ENCODE assay signal across 14 cellular contexts in the genomic region with DNA sequence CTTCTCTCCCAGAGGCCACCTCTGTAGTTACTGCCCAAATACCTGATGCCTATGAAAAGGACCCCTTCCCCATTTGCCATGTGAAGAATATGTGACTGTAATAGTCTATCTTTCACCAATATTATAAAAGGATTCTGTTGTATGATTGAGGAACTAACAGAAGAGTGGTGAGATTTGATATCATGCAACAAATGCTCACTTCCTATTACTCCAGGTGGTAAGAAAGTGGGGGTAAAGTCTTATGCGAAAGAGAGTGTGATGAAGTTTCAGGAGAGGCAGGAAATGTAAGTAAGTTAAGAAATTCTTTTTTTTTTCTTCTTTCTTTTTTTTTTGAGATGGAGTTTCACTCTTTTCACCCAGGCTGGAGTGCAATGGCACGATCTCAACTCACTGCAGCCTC. TPM values are rescaled to one million over a fixed set of nuclear protein-coding genes. Genes with fewer than 3 reads are reported as not detected.
DNase-seq lines count a peak whose midpoint lies in the region; ATAC-seq and TF ChIP-seq lines count a peak whose summit lies in the region.
"Had no signal": no experiment of that assay in that cellular context is flagged by ENCODE, and none has a peak within 500 bp of the region (broad histone marks: within the 10 kb centered on the region; RNA-seq: fewer than 3 reads in every experiment).

No MANE protein-coding gene starts in this region.

- H3K27ac ChIP-seq in RWPE2 (ENCODE audit: poor library complexity, severe bottlenecking) = peak overlapping the region; percentile 98

- no peaks in the 10 kb centered on the region for H3K9me3 ChIP-seq in RWPE2 (ENCODE audit: severe bottlenecking)

- TF ChIP-seq CTCF in RWPE2 (IDR thresholded peaks at IDR 0.05; ENCODE audit: poor library complexity, severe bottlenecking) (no peak), osteocyte (IDR thresholded peaks at IDR 0.05) (no peak), natural killer cell (IDR thresholded peaks at IDR 0.05) (no peak)

- H3K4me1 ChIP-seq in RWPE2 (ENCODE audit: insufficient read depth, poor library complexity, severe bottlenecking) = peaks cover 42% of the 10 kb centered on the region

- intact Hi-C loops in natural killer cell (cut with micrococcal nuclease) = no loop called here

- H3K36me3 Mint-ChIP-seq in osteocyte (ENCODE audit: unreplicated experiment) = no peaks in the 10 kb centered on the region
- H3K36me3 Mint-ChIP-seq in natural killer cell = no peaks in the 10 kb centered on the region
- H3K36me3 Mint-ChIP-seq: CD8-positive, alpha-beta T cell had no signal

- H3K9me3 Mint-ChIP-seq in osteocyte (ENCODE audit: unreplicated experiment) (no peaks in the 10 kb centered on the region), natural killer cell (no peaks in the 10 kb centered on the region)
- H3K9me3 Mint-ChIP-seq: CD8-positive, alpha-beta T cell; effector memory CD8-positive, alpha-beta T cell had no signal

- H3K4me3 ChIP-seq in RWPE2 (ENCODE audit: severe bottlenecking) = no peak overlapping the region

- H3K27me3 Mint-ChIP-seq in osteocyte (ENCODE audit: unreplicated experiment) (no peaks in the 10 kb centered on the region), natural killer cell (ENCODE audit: low read depth in 2 of 2) (no peaks in the 10 kb centered on the region)
- H3K27me3 Mint-ChIP-seq: effector memory CD8-positive, alpha-beta T cell had no signal

- H3K4me1 Mint-ChIP-seq in osteocyte (ENCODE audit: unreplicated experiment) = peaks cover 43% of the 10 kb centered on the region
- peaks cover 16% of the 10 kb centered on the region in 2 donors for H3K4me1 Mint-ChIP-seq in natural killer cell

- H3K27ac Mint-ChIP-seq in osteocyte (ENCODE audit: unreplicated experiment) = peak overlapping the region; percentile 98
- H3K27ac Mint-ChIP-seq in natural killer cell = no peak overlapping the region
- H3K27ac Mint-ChIP-seq: CD8-positive, alpha-beta T cell; effector memory CD8-positive, alpha-beta T cell had no signal

- H3K4me3 Mint-ChIP-seq in osteocyte (ENCODE audit: unreplicated experiment) (no peak overlapping the region), natural killer cell (no peak overlapping the region)
- H3K4me3 Mint-ChIP-seq: CD8-positive, alpha-beta T cell; effector memory CD8-positive, alpha-beta T cell had no signal

- H3K36me3 ChIP-seq in RWPE2 (ENCODE audit: low read depth) = no peaks in the 10 kb centered on the region

- DNase-seq in RWPE2 (ENCODE audit: low spot score) (no peak), osteocyte (ENCODE audit: extremely low spot score, unreplicated experiment) (no peak), natural killer cell (no peak)
- DNase-seq in stimulated activated naive CD8-positive, alpha-beta T cell treated with anti-CD3 and anti-CD28 coated beads, Interleukin-15, Interleukin-2, amounts not matched to agents 100 U/mL and 50 U/mL, for 24 hours = no peak
- DNase-seq: amygdala; CD8-positive, alpha-beta T cell; effector memory CD8-positive, alpha-beta T cell; head of caudate nucleus; midbrain; NCI-H82 had no signal

- ATAC-seq in GM18868 (IDR thresholded peaks at IDR 0.05; ENCODE audit: unreplicated experiment) (peak; percentile 25), HG03066 (IDR thresholded peaks at IDR 0.05; ENCODE audit: low read depth, unreplicated experiment) (peak; percentile 45), RWPE2 (ENCODE audit: low read depth) (no peak), natural killer cell (no peak), HG03521 (IDR thresholded peaks at IDR 0.05; ENCODE audit: unreplicated experiment) (no peak), GM19351 (IDR thresholded peaks at IDR 0.05; ENCODE audit: unreplicated experiment) (no peak)
- ATAC-seq in stimulated activated naive CD8-positive, alpha-beta T cell treated with anti-CD3 and anti-CD28 coated beads, Interleukin-15, Interleukin-2, amounts not matched to agents 100 U/mL and 50 U/mL, for 24 hours = no peak
- ATAC-seq: CD8-positive, alpha-beta T cell; effector memory CD8-positive, alpha-beta T cell had no signal

- no peaks in the 10 kb centered on the region for H3K27me3 ChIP-seq in RWPE2 (ENCODE audit: insufficient read depth, poor library complexity, severe bottlenecking)

RNA-seq across cellular contexts. Expression of gene RAP2B, which starts 24.4 kb away (rescaled TPM):
- 14.6 and 15.9 TPM in 2 replicates for total RNA-seq in osteocyte
- 10 to 100 TPM; 34.8 to 41.7 (median 38.1) TPM for total RNA-seq in natural killer cell

Comparison
In these comparisons a context has a peak if more than half of its experiments do, and no peak if none do; other contexts are left out.
1. ATAC-seq: peak in GM18868 (single experiment) and HG03066 (single experiment); none in RWPE2 (single experiment), natural killer cell (0 of 3), stimulated activated naive CD8-positive, alpha-beta T cell treated with anti-CD3 and anti-CD28 coated beads, Interleukin-15, Interleukin-2, amounts not matched to agents 100 U/mL and 50 U/mL, for 24 hours (single experiment), HG03521 (single experiment) and GM19351 (single experiment).